13 cellular contexts compared by ENCODE assay signal in the genomic region with DNA sequence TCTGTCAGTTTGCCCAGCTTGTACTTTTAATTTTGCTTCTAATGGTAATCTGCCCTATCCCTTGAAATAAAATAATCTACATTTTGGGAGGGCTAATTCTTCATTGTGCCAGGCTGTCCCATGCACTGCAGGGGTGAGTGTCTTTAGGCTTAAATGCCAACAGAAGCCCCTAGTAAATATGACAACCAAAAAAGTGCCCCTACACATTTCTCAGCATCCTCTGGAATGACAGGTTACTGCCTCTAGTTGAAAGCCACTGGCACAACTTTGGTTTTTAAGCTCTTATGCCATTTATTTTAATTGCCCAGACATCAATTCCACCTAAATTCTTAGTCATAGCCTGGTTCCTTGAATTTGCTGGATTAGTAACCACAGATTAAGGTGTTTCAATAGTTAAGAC. TPM values are rescaled to one million over a fixed set of nuclear protein-coding genes. Genes with fewer than 3 reads are reported as not detected.
A peak's percentile ranks its signal among the peaks of the same experiment; 100 is the strongest.
DNase-seq lines count a peak whose midpoint lies in the region; ATAC-seq, FAIRE-seq and TF ChIP-seq lines count a peak whose summit lies in the region.
"Had no signal": no experiment of that assay in that cellular context is flagged by ENCODE, and none has a peak within 500 bp of the region (broad histone marks: within the 10 kb centered on the region; RNA-seq: fewer than 3 reads in every experiment).

No MANE protein-coding gene starts in this region.

- no peaks in the 10 kb centered on the region for H3K9me3 Mint-ChIP-seq in astrocyte (ENCODE audit: unreplicated experiment)
- no peaks in the 10 kb centered on the region for H3K9me3 Mint-ChIP-seq in memory B cell
- H3K9me3 Mint-ChIP-seq in WTC11 = no peaks in the 10 kb centered on the region

- H3K9me3 ChIP-seq in right atrium auricular region (no peaks in the 10 kb centered on the region), astrocyte (ENCODE audit: insufficient read depth, low read depth, low read length) (no peaks in the 10 kb centered on the region), thymus (ENCODE audit: control insufficient read depth) (no peaks in the 10 kb centered on the region)

- no peak overlapping the region for H3K4me3 Mint-ChIP-seq in astrocyte (ENCODE audit: unreplicated experiment)
- H3K4me3 Mint-ChIP-seq in memory B cell = peak overlapping the region; percentile 72
- H3K4me3 Mint-ChIP-seq in WTC11 = no peak overlapping the region; the same call in 1 of the 2 replicates

- H3K27me3 Mint-ChIP-seq in astrocyte (ENCODE audit: low read depth, unreplicated experiment) = no peaks in the 10 kb centered on the region
- H3K27me3 Mint-ChIP-seq in memory B cell = no peaks in the 10 kb centered on the region
- H3K27me3 Mint-ChIP-seq in WTC11 (ENCODE audit: low read depth) = no peaks in the 10 kb centered on the region

- H3K79me2 ChIP-seq in astrocyte (ENCODE audit: insufficient read depth, low read length) = peaks cover 56% of the 10 kb centered on the region

- H3K9ac ChIP-seq in astrocyte (ENCODE audit: low read length) = peak overlapping the region; percentile 93

- H4K20me1 ChIP-seq in astrocyte (ENCODE audit: insufficient read depth, low read length) = peaks cover 56% of the 10 kb centered on the region

- peak overlapping the region; percentile 5 to 98 for H3K27ac ChIP-seq in right atrium auricular region
- no peak overlapping the region for H3K27ac ChIP-seq in astrocyte (ENCODE audit: low read depth, low read length)
- no peak overlapping the region for H3K27ac ChIP-seq in thymus (ENCODE audit: low read depth)
- H3K27ac ChIP-seq: WERI-Rb-1 had no signal

- TF ChIP-seq CTCF in right atrium auricular region (IDR thresholded peaks at IDR 0.05) = no peak
- no peak for TF ChIP-seq CTCF in astrocyte (IDR thresholded peaks at IDR 0.05; ENCODE audit: insufficient read depth, low read depth, low read length)
- TF ChIP-seq CTCF in WTC11 (IDR thresholded peaks at IDR 0.05) = no peak

- H3K27ac Mint-ChIP-seq in astrocyte (ENCODE audit: unreplicated experiment) (peak overlapping the region; percentile 67), memory B cell (peak overlapping the region; percentile 76), WTC11 (no peak overlapping the region)

- H3K4me2 ChIP-seq in astrocyte (ENCODE audit: low read length) = peak overlapping the region; percentile 86

- H3K4me1 ChIP-seq in right atrium auricular region = peaks cover 0 to 55% of the 10 kb centered on the region in 2 donors
- peaks cover 21% of the 10 kb centered on the region for H3K4me1 ChIP-seq in astrocyte (ENCODE audit: insufficient read depth, low read length)
- peaks cover 12% of the 10 kb centered on the region for H3K4me1 ChIP-seq in thymus (ENCODE audit: control insufficient read depth, insufficient read depth, low read length)

- no peak for FAIRE-seq in astrocyte (lab: Jason Lieb, UNC)
- FAIRE-seq: GM18507 had no signal

- CTCF ChIA-PET in WTC11 (lab: Charles Lee) = interaction anchor here (0.9 to 5.5 kb wide), 3 partner anchors 16 to 85 kb away, joined by 4 to 63 read pairs (median 10); no protein-coding TSS in a partner anchor

- ATAC-seq in memory B cell (ENCODE audit: low read depth) = no peak
- ATAC-seq in GM21717 (IDR thresholded peaks at IDR 0.05; ENCODE audit: unreplicated experiment) = no peak
- no peak for ATAC-seq in WTC11
- ATAC-seq: Panc1 had no signal

- H3K27me3 ChIP-seq in right atrium auricular region (no peaks in the 10 kb centered on the region), astrocyte (ENCODE audit: insufficient read depth, low read length) (no peaks in the 10 kb centered on the region), thymus (ENCODE audit: control insufficient read depth, insufficient read depth) (no peaks in the 10 kb centered on the region)

- H3K36me3 ChIP-seq in right atrium auricular region (peaks cover 29% of the 10 kb centered on the region), astrocyte (ENCODE audit: insufficient read depth, low read length) (peaks cover 39% of the 10 kb centered on the region), thymus (ENCODE audit: control insufficient read depth, insufficient read depth) (peaks cover 22% of the 10 kb centered on the region)

- no peak overlapping the region for H2AFZ ChIP-seq in astrocyte (ENCODE audit: low read depth, low read length)

- peaks cover 12% of the 10 kb centered on the region for H3K36me3 Mint-ChIP-seq in astrocyte (ENCODE audit: low read depth, unreplicated experiment)
- H3K36me3 Mint-ChIP-seq in memory B cell = peaks cover 22% of the 10 kb centered on the region
- H3K36me3 Mint-ChIP-seq in WTC11 = peaks cover 30% of the 10 kb centered on the region

- POLR2A ChIA-PET in WTC11 (lab: Charles Lee) = interaction anchor here (1.4 kb wide), 1 partner anchor 45 kb away, joined by 4 read pairs; the partner anchor contains the start of gene TRANK1

- intact Hi-C loops in cardiac septum (cut with DNase I) = no loop called here

- DNase-seq in right atrium auricular region (ENCODE audit: low spot score) = no peak
- no peak for DNase-seq in cardiac septum (ENCODE audit: low spot score)
- no peak for DNase-seq in astrocyte (ENCODE audit: low read depth)
- no peak for DNase-seq in memory B cell (ENCODE audit: low spot score in 2 of 2)
- DNase-seq in OCI-M1 (lab: John Stamatoyannopoulos, UW) = no peak
- no peak for DNase-seq in WTC11 (ENCODE audit: low spot score)
- DNase-seq: amygdala, MV-4-11, WERI-Rb-1 had no signal

- H3K4me3 ChIP-seq in right atrium auricular region = peak overlapping the region; percentile 67 to 76
- peak overlapping the region; percentile 39 for H3K4me3 ChIP-seq in astrocyte (ENCODE audit: insufficient read depth, low read depth, low read length)
- H3K4me3 ChIP-seq in thymus (ENCODE audit: low read length) = peak overlapping the region; percentile 3

- H3K4me1 Mint-ChIP-seq in astrocyte (ENCODE audit: low read depth, unreplicated experiment) (peaks cover 16% of the 10 kb centered on the region), memory B cell (peaks cover 23% of the 10 kb centered on the region), WTC11 (peaks cover 37% of the 10 kb centered on the region)

TF ChIP-seq in WTC11, 78 proteins besides CTCF, POLR2A, EP300 and RAD21 (continues in another document):
- TF ChIP-seq CREM (CRISPR knock-in tag; IDR thresholded peaks at IDR 0.05) = no peak
- no peak for TF ChIP-seq ZNF671 (CRISPR knock-in tag; IDR thresholded peaks at IDR 0.05)
- no peak for TF ChIP-seq RELA (CRISPR knock-in tag; IDR thresholded peaks at IDR 0.05; ENCODE audit: borderline replicate concordance)
- no peak for TF ChIP-seq NFATC4 (CRISPR knock-in tag; IDR thresholded peaks at IDR 0.05)
- TF ChIP-seq NFE2L1 (CRISPR knock-in tag; IDR thresholded peaks at IDR 0.05) = no peak
- TF ChIP-seq CREB1 (CRISPR knock-in tag; IDR thresholded peaks at IDR 0.05) = no peak
- TF ChIP-seq NFYB (CRISPR knock-in tag; conservative IDR thresholded peaks at IDR 0.05; ENCODE audit: low read depth) = no peak
- no peak for TF ChIP-seq ZBTB21 (CRISPR knock-in tag; IDR thresholded peaks at IDR 0.05; ENCODE audit: borderline replicate concordance)
- TF ChIP-seq ZNF512 (CRISPR knock-in tag; IDR thresholded peaks at IDR 0.05; ENCODE audit: borderline replicate concordance) = no peak
- TF ChIP-seq ZNF425 (CRISPR knock-in tag; conservative IDR thresholded peaks at IDR 0.05) = no peak
- TF ChIP-seq MYBL2 (CRISPR knock-in tag; IDR thresholded peaks at IDR 0.05) = no peak

RNA-seq across cellular contexts. Expression of gene EPM2AIP1, which starts 3.4 kb away (rescaled TPM):
- 10 to 100 TPM; 10.3 TPM for total RNA-seq in right atrium auricular region
- total RNA-seq in cardiac septum = 22.1 TPM
- 16.5 and 17.4 TPM in 2 replicates for total RNA-seq in astrocyte
- 11.3 TPM for polyA plus RNA-seq in thymus
- 8.3 to 11.0 TPM (median 8.8 TPM) in 3 replicates for total RNA-seq in WTC11 (2021)

RNA-seq across cellular contexts. Expression of gene MLH1, which starts 3.8 kb away (rescaled TPM):
- 10 to 100 TPM; 36.0 to 37.8 TPM for total RNA-seq in right atrium auricular region
- total RNA-seq in cardiac septum = 46.9 TPM
- 32.0 and 34.0 TPM in 2 replicates for total RNA-seq in astrocyte
- 21.9 TPM for polyA plus RNA-seq in thymus
- 46.4 to 47.2 TPM (median 47.2 TPM) in 3 replicates for total RNA-seq in WTC11 (2021)

RNA-seq across cellular contexts. Expression of gene TRANK1, which starts 44.7 kb away (rescaled TPM):
- total RNA-seq in right atrium auricular region (10 to 100 TPM in 1 of 2 donors, 1 to 10 TPM in 1; 5.7 to 10.3 TPM), cardiac septum (6.3 TPM), astrocyte (5.6 and 5.8 TPM in 2 replicates), WTC11 (2021) (10.5 to 12.2 TPM (median 11.4 TPM) in 3 replicates)
- 6.8 TPM for polyA plus RNA-seq in thymus

Comparison
In these comparisons a context has a peak if more than half of its experiments do, and no peak if none do; other contexts are left out.
1. H3K27ac ChIP-seq: peak in right atrium auricular region (2 of 2); none in astrocyte (single experiment) and thymus (single experiment).
2. H3K4me3 ChIP-seq: peak in every context shown above with its lines; median percentile 72 in right atrium auricular region; 39 in astrocyte; 3 in thymus.